ENCODE assay signal across 18 cellular contexts in genomic region chr12:85461127-85461526, GRCh38.
"Had no signal": no experiment of that assay in that cellular context is flagged by ENCODE, and none has a peak within 500 bp of the region (broad histone marks: within the 10 kb centered on the region; RNA-seq: fewer than 3 reads in every experiment).

No MANE protein-coding gene starts in this region.

- H3K4me1 ChIP-seq: heart right ventricle, neural progenitor cell, right atrium auricular region, sigmoid colon, stomach had no signal

- DNase-seq: cortex of kidney; dorsolateral prefrontal cortex; effector CD8-positive, alpha-beta T cell; esophagus squamous epithelium; foreskin melanocyte; heart right ventricle; hypothalamus; nucleus accumbens; ovary; sigmoid colon; stimulated activated CD4-positive, alpha-beta T cell treated with anti-CD3 and anti-CD28 coated beads, Interleukin-2, amount 100 ng/mL, for 24 hours; stimulated activated naive CD4-positive, alpha-beta T cell; stomach; substantia nigra had no signal

- H3K9ac ChIP-seq: neural progenitor cell had no signal

- H3K27ac ChIP-seq: dorsolateral prefrontal cortex, esophagus squamous epithelium, heart right ventricle, neural progenitor cell, ovary, right atrium auricular region, sigmoid colon, skin epidermis, stomach, thoracic aorta had no signal

- H3K4me2 ChIP-seq: neural progenitor cell had no signal

- H3K9me3 ChIP-seq: esophagus squamous epithelium, heart right ventricle, ovary, right atrium auricular region, sigmoid colon, stomach, thoracic aorta had no signal

- H3K27me3 ChIP-seq: neural progenitor cell, ovary, right atrium auricular region, sigmoid colon, stomach had no signal

- H3K4me3 ChIP-seq: dorsolateral prefrontal cortex, esophagus squamous epithelium, heart right ventricle, neural progenitor cell, ovary, right atrium auricular region, sigmoid colon, skin epidermis, stomach, thoracic aorta had no signal

- H3K36me3 ChIP-seq: esophagus squamous epithelium, heart right ventricle, neural progenitor cell, ovary, right atrium auricular region, sigmoid colon, stomach, thoracic aorta had no signal

- H2AFZ ChIP-seq: neural progenitor cell had no signal
